ENCODE assay signal across 23 cellular contexts in genomic region chr7:80908360-80908797, GRCh38. TPM values are rescaled to one million over a fixed set of nuclear protein-coding genes. Genes with fewer than 3 reads are reported as not detected.
DNase-seq lines count a peak whose midpoint lies in the region; ATAC-seq and TF ChIP-seq lines count a peak whose summit lies in the region.
"Had no signal": no experiment of that assay in that cellular context is flagged by ENCODE, and none has a peak within 500 bp of the region (broad histone marks: within the 10 kb centered on the region; RNA-seq: fewer than 3 reads in every experiment).

No MANE protein-coding gene starts in this region.

- H3K9me3 ChIP-seq in right atrium auricular region: no peaks in the 10 kb centered on the region
- H3K9me3 ChIP-seq in fibroblast of lung (ENCODE audit: control insufficient read depth, insufficient read depth, low read depth, low read length): no peaks in the 10 kb centered on the region
- H3K9me3 ChIP-seq: MG63, thoracic aorta, uterus had no signal

- H2AFZ ChIP-seq in fibroblast of lung (ENCODE audit: low read length): no peak overlapping the region

- peaks cover 68% of the 10 kb centered on the region for H3K79me2 ChIP-seq in fibroblast of lung (ENCODE audit: control insufficient read depth, insufficient read depth, low read length)

- ATAC-seq in Right ventricle myocardium inferior (no peak), GM21390 (IDR thresholded peaks at IDR 0.05; ENCODE audit: unreplicated experiment) (no peak)
- ATAC-seq: GM12878, K562, sciatic nerve had no signal

- TF ChIP-seq CTCF in right atrium auricular region (IDR thresholded peaks at IDR 0.05): no peak
- no peak for TF ChIP-seq CTCF in fibroblast of lung (conservative IDR thresholded peaks at IDR 0.05 in 1 of 2, IDR thresholded peaks at IDR 0.05 in 1 of 2; ENCODE audit: low read depth in 1 of 2, low read length in 2 of 2)

- peak overlapping the region; percentile 30 for H3K4me2 ChIP-seq in fibroblast of lung (ENCODE audit: extremely low read depth, insufficient read depth, low read length)

- H3K27ac ChIP-seq in right atrium auricular region (no peak overlapping the region), fibroblast of lung (ENCODE audit: insufficient read depth, low read length) (no peak overlapping the region), substantia nigra (ENCODE audit: low read depth, low read length, poor library complexity, severe bottlenecking) (peak overlapping the region; percentile 3)
- H3K27ac ChIP-seq: thoracic aorta, uterus had no signal

- H3K36me3 ChIP-seq in right atrium auricular region (no peaks in the 10 kb centered on the region), fibroblast of lung (ENCODE audit: control insufficient read depth, insufficient read depth, low read length) (peaks cover 3% of the 10 kb centered on the region)
- H3K36me3 ChIP-seq: thoracic aorta, uterus had no signal

- H4K20me1 ChIP-seq in fibroblast of lung (ENCODE audit: control insufficient read depth, extremely low read depth, insufficient read depth, low read length): no peaks in the 10 kb centered on the region

- H3K4me1 ChIP-seq in right atrium auricular region (peaks cover 0 to 18% of the 10 kb centered on the region in 2 donors), fibroblast of lung (ENCODE audit: control insufficient read depth, extremely low read depth, insufficient read depth, low read length) (no peaks in the 10 kb centered on the region)
- H3K4me1 ChIP-seq: uterus had no signal

- DNase-seq in right atrium auricular region (ENCODE audit: low spot score) (no peak), Right ventricle myocardium inferior (ENCODE audit: missing footprints) (no peak), OCI-M1 (lab: John Stamatoyannopoulos, UW) (peak; percentile 78), fibroblast of lung (ENCODE audit: low read depth in 2 of 2) (no peak), substantia nigra (lab: John Stamatoyannopoulos, UW) (no peak), HCEC 1CT (no peak), D341Med (ENCODE audit: low spot score) (no peak)
- DNase-seq: activated CD4-positive, CD25-positive, alpha-beta regulatory T cell; activated CD8-positive, alpha-beta memory T cell treated with anti-CD3 and anti-CD28 coated beads, Interleukin-2, amount 50 U/mL, for 4 hours; head of caudate nucleus; kidney glomerular epithelial cell; MG63; NCI-H1417 treated with DMSO at 0.1 percent for 48 hours; NCI-H2081; NCI-H524 treated with DMSO at 0.1 percent for 48 hours; posterior cingulate gyrus; stimulated activated naive CD4-positive, alpha-beta T cell treated with Interleukin-2 at 50 U/mL for 16 hours; uterus had no signal

- H3K9ac ChIP-seq in fibroblast of lung (ENCODE audit: insufficient read depth, low read length): no peak overlapping the region

- no peaks in the 10 kb centered on the region for H3K27me3 ChIP-seq in right atrium auricular region
- no peaks in the 10 kb centered on the region for H3K27me3 ChIP-seq in fibroblast of lung (ENCODE audit: control insufficient read depth, insufficient read depth, low read length)
- H3K27me3 ChIP-seq: MG63, uterus had no signal

- intact Hi-C loops in Right ventricle myocardium inferior (cut with DNase I): no loop called here

- H3K4me3 ChIP-seq in right atrium auricular region (peak overlapping the region; percentile 9 to 10), fibroblast of lung (replicated peaks in 1 of 4; ENCODE audit: control extremely low read depth in 1 of 4, insufficient read depth in 1 of 4, low read depth in 3 of 4, low read length in 4 of 4) (no peak overlapping the region)
- H3K4me3 ChIP-seq: GM12878, K562, MG63, thoracic aorta, uterus had no signal

RNA-seq across cellular contexts. Expression of gene SEMA3C, which starts 10.5 kb away (rescaled TPM):
- total RNA-seq in right atrium auricular region: 10 to 100 TPM; 58.3 to 61.6 TPM
- total RNA-seq in Right ventricle myocardium inferior: 67.8 TPM
- total RNA-seq in fibroblast of lung: 203 and 310 TPM in 2 replicates
- 147 and 322 TPM in 2 replicates for polyA plus RNA-seq in fibroblast of lung
- polyA plus RNA-seq in fibroblast of lung (2012): 71.2 and 161 TPM in 2 replicates
- 94.0 and 126 TPM in 2 replicates for polyA minus RNA-seq in fibroblast of lung (ENCODE audit: low replicate concordance)

Comparison
In these comparisons a context has a peak if more than half of its experiments do, and no peak if none do; other contexts are left out.
1. H3K4me3 ChIP-seq: peak in right atrium auricular region (2 of 2); none in fibroblast of lung (0 of 4).